16 cellular contexts compared by ENCODE assay signal in genomic region chr12:30996255-30996654, GRCh38.
A peak's percentile ranks its signal among the peaks of the same experiment; 100 is the strongest.
DNase-seq lines count a peak whose midpoint lies in the region; ATAC-seq and TF ChIP-seq lines count a peak whose summit lies in the region.
"Had no signal": no experiment of that assay in that cellular context is flagged by ENCODE, and none has a peak within 500 bp of the region (broad histone marks: within the 10 kb centered on the region; RNA-seq: fewer than 3 reads in every experiment).

No MANE protein-coding gene starts in this region.

- H3K27me3 ChIP-seq in smooth muscle cell (ENCODE audit: low read depth) (no peaks in the 10 kb centered on the region), dorsolateral prefrontal cortex (no peaks in the 10 kb centered on the region)
- H3K27me3 ChIP-seq: body of pancreas, upper lobe of left lung had no signal

- no peaks in the 10 kb centered on the region for H3K4me1 ChIP-seq in smooth muscle cell (ENCODE audit: low read depth)
- H3K4me1 ChIP-seq: body of pancreas, upper lobe of left lung had no signal

- 24% methylated on average over 2 of the region's 2 CpGs for WGBS in smooth muscle cell (ENCODE audit: low lambda C conversion rate)

- ATAC-seq in GM18868 (IDR thresholded peaks at IDR 0.05; ENCODE audit: unreplicated experiment): no peak
- ATAC-seq in stimulated activated naive CD8-positive, alpha-beta T cell treated with anti-CD3 and anti-CD28 coated beads, Interleukin-15, amount 100 ng/mL, for 72 hours: no peak
- ATAC-seq: activated T-cell treated with anti-CD3 and anti-CD28 coated beads, Interleukin-2, amount 50 U/mL, for 72 hours; body of pancreas; T-helper 17 cell had no signal

- H3K4me3 ChIP-seq in smooth muscle cell (no peak overlapping the region), dorsolateral prefrontal cortex (no peak overlapping the region)
- H3K4me3 ChIP-seq: body of pancreas, GM23338, upper lobe of left lung had no signal

- H4K20me1 ChIP-seq in smooth muscle cell (ENCODE audit: low read depth): no peaks in the 10 kb centered on the region

- H3K9ac ChIP-seq in smooth muscle cell (ENCODE audit: low read depth): no peak overlapping the region

- H2AFZ ChIP-seq in smooth muscle cell (ENCODE audit: low read depth): no peak overlapping the region
- H2AFZ ChIP-seq: GM23338 had no signal

- DNase-seq in NCI-H82 (lab: John Stamatoyannopoulos, UW) (peak; percentile 8), NCI-H82 treated with DMSO at 0.1 percent for 48 hours (lab: John Stamatoyannopoulos, UW; ENCODE audit: unreplicated experiment) (no peak), amniotic epithelial cell (ENCODE audit: low read depth) (peak; percentile 77), glomerular endothelial cell (ENCODE audit: extremely low read depth, low read depth, low spot score) (peak; percentile 61), smooth muscle cell (lab: John Stamatoyannopoulos, UW; ENCODE audit: unreplicated experiment) (no peak), dorsolateral prefrontal cortex (no peak)
- DNase-seq in stimulated activated naive CD8-positive, alpha-beta T cell treated with anti-CD3 and anti-CD28 coated beads, Interleukin-15, amount 100 ng/mL, for 72 hours: no peak
- DNase-seq: activated CD4-positive, alpha-beta T cell treated with anti-CD3 and anti-CD28 coated beads for 48 hours; activated T-cell treated with anti-CD3 and anti-CD28 coated beads, Interleukin-2, amount 50 U/mL, for 72 hours; body of pancreas; Kasumi-1; T-helper 17 cell; upper lobe of left lung had no signal

- H3K4me1 Mint-ChIP-seq in stimulated activated naive CD8-positive, alpha-beta T cell treated with anti-CD3 and anti-CD28 coated beads, Interleukin-15, amount 100 ng/mL, for 72 hours: no peaks in the 10 kb centered on the region
- H3K4me1 Mint-ChIP-seq: memory B cell had no signal

- H3K4me2 ChIP-seq in smooth muscle cell: peak overlapping the region; percentile 23
- H3K4me2 ChIP-seq: GM23338 had no signal

- no peaks in the 10 kb centered on the region for H3K36me3 ChIP-seq in smooth muscle cell (ENCODE audit: low read depth)
- H3K36me3 ChIP-seq: upper lobe of left lung had no signal

- H3F3A ChIP-seq in smooth muscle cell (ENCODE audit: low read depth): no peaks in the 10 kb centered on the region

- no peaks in the 10 kb centered on the region for H3K9me3 ChIP-seq in smooth muscle cell (replicated peaks; ENCODE audit: low read depth)
- H3K9me3 ChIP-seq: body of pancreas, upper lobe of left lung had no signal

- no peak overlapping the region for H3K4me3 Mint-ChIP-seq in stimulated activated naive CD8-positive, alpha-beta T cell treated with anti-CD3 and anti-CD28 coated beads, Interleukin-15, amount 100 ng/mL, for 72 hours
- H3K4me3 Mint-ChIP-seq: activated T-cell treated with anti-CD3 and anti-CD28 coated beads, Interleukin-2, amount 50 U/mL, for 72 hours; GM23338; memory B cell; T-helper 17 cell had no signal

- H3K79me2 ChIP-seq in smooth muscle cell (ENCODE audit: low read depth): no peaks in the 10 kb centered on the region

- H3K27me3 Mint-ChIP-seq in stimulated activated naive CD8-positive, alpha-beta T cell treated with anti-CD3 and anti-CD28 coated beads, Interleukin-15, amount 100 ng/mL, for 72 hours: no peaks in the 10 kb centered on the region

- peaks cover 0 to 7% of the 10 kb centered on the region in 2 donors for H3K9me3 Mint-ChIP-seq in stimulated activated naive CD8-positive, alpha-beta T cell treated with anti-CD3 and anti-CD28 coated beads, Interleukin-15, amount 100 ng/mL, for 72 hours
- H3K9me3 Mint-ChIP-seq: GM23338 had no signal

- TF ChIP-seq CTCF in smooth muscle cell (IDR thresholded peaks at IDR 0.05; ENCODE audit: borderline replicate concordance, insufficient read depth, poor library complexity, severe bottlenecking) (no peak), dorsolateral prefrontal cortex (IDR thresholded peaks at IDR 0.05 in 54 of 56, conservative IDR thresholded peaks at IDR 0.05 in 2 of 56; ENCODE audit: low read depth in 1 of 56, partially characterized antibody in 56 of 56) (no peak)

- H3K27ac ChIP-seq in smooth muscle cell (ENCODE audit: low read depth) (no peak overlapping the region), dorsolateral prefrontal cortex (no peak overlapping the region)
- H3K27ac ChIP-seq: body of pancreas, upper lobe of left lung had no signal

- intact Hi-C loops in dorsolateral prefrontal cortex (cut with DNase I): loop anchor here in 1 of 2 donors (10.0 kb wide), 1 partner anchor 239 kb away; no protein-coding TSS in a partner anchor

- H3K27ac Mint-ChIP-seq in stimulated activated naive CD8-positive, alpha-beta T cell treated with anti-CD3 and anti-CD28 coated beads, Interleukin-15, amount 100 ng/mL, for 72 hours: no peak overlapping the region
- H3K27ac Mint-ChIP-seq: activated T-cell treated with anti-CD3 and anti-CD28 coated beads, Interleukin-2, amount 50 U/mL, for 72 hours; GM23338; T-helper 17 cell had no signal

Comparison
In these comparisons a context has a peak if more than half of its experiments do, and no peak if none do; other contexts are left out.
1. DNase-seq: peak in NCI-H82 (single experiment), amniotic epithelial cell (single experiment) and glomerular endothelial cell (single experiment); none in NCI-H82 treated with DMSO at 0.1 percent for 48 hours (single experiment), smooth muscle cell (single experiment), stimulated activated naive CD8-positive, alpha-beta T cell treated with anti-CD3 and anti-CD28 coated beads, Interleukin-15, amount 100 ng/mL, for 72 hours (0 of 2) and dorsolateral prefrontal cortex (0 of 10).